9 cellular contexts compared by ENCODE assay signal in the genomic region with DNA sequence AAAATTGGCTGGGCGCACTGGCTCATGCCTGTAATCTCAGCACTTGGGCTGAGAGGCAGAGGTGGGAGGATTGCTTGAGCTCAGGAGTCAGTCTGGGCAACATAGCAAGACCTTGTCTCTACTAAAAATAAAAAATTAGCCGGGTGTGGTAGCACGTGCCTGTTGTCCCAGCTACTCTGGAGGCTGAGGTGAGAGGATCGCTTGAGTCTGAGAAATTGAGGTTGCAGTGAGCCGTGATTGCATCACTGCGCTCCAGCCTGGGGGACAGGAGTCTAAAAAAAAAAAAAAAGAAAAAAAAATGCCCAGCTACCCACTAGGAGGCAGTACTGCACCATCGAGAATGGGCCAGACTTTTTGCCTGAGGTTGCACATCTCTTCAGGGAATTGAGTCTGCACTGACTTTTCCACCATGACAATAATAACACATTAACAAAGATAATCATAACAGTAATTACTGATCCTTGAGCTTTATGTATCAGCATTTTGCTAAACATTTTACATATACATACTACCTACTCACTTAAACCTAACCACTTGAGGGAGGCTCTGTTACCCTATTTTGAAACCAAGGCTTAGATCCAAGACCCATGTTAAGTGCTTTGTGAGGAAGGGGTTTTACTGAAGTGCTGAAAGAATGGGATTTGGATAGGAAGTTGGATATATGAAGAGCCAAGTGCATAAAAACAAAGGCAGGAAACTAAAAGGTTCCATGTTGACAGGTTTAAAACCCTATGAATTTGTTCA. TPM values are rescaled to one million over a fixed set of nuclear protein-coding genes. Genes with fewer than 3 reads are reported as not detected.
DNase-seq lines count a peak whose midpoint lies in the region; ATAC-seq and TF ChIP-seq lines count a peak whose summit lies in the region.
"Had no signal": no experiment of that assay in that cellular context is flagged by ENCODE, and none has a peak within 500 bp of the region (broad histone marks: within the 10 kb centered on the region; RNA-seq: fewer than 3 reads in every experiment).

No MANE protein-coding gene starts in this region.

- WGBS in esophagus muscularis mucosa: 59% methylated on average over 7 of the region's 7 CpGs
- 33 to 34% methylated on average over 7 of the region's 7 CpGs for WGBS in aorta, 2 donors

- H3K9me3 ChIP-seq in esophagus muscularis mucosa (no peaks in the 10 kb centered on the region), aorta (ENCODE audit: control insufficient read depth, low read length) (no peaks in the 10 kb centered on the region)
- H3K9me3 ChIP-seq: HAP-1 had no signal

- H3K9me3 Mint-ChIP-seq in activated CD4-positive, alpha-beta memory T cell treated with anti-CD3 and anti-CD28 coated beads, Interleukin-2, amount 10 ng/mL, durations not matched to agents 7 days and 5 days: no peaks in the 10 kb centered on the region
- no peaks in the 10 kb centered on the region for H3K9me3 Mint-ChIP-seq in natural killer cell

- H3K36me3 Mint-ChIP-seq in activated CD4-positive, alpha-beta memory T cell treated with anti-CD3 and anti-CD28 coated beads, Interleukin-2, amount 10 ng/mL, durations not matched to agents 7 days and 5 days (ENCODE audit: low read depth): peaks cover 40% of the 10 kb centered on the region
- H3K36me3 Mint-ChIP-seq in natural killer cell: no peaks in the 10 kb centered on the region

- no peaks in the 10 kb centered on the region for H3K27me3 Mint-ChIP-seq in activated CD4-positive, alpha-beta memory T cell treated with anti-CD3 and anti-CD28 coated beads, Interleukin-2, amount 10 ng/mL, durations not matched to agents 7 days and 5 days
- H3K27me3 Mint-ChIP-seq in natural killer cell (ENCODE audit: low read depth in 2 of 2): no peaks in the 10 kb centered on the region

- POLR2A ChIA-PET in activated CD4-positive, alpha-beta memory T cell treated with anti-CD3 and anti-CD28 coated beads, Interleukin-2, amount 10 ng/mL, durations not matched to agents 7 days and 5 days (lab: Charles Lee): interaction anchor here (0.8 to 2.4 kb wide), 9 partner anchors 8 to 168 kb away, joined by 3 to 10 read pairs (median 5); partner anchors contain the start of gene CDKN1A

- TF ChIP-seq CTCF in esophagus muscularis mucosa (IDR thresholded peaks at IDR 0.05): peak; percentile 54 to 70 (median 63)
- TF ChIP-seq CTCF in natural killer cell (IDR thresholded peaks at IDR 0.05): peak; percentile 75

- H3K4me1 Mint-ChIP-seq in activated CD4-positive, alpha-beta memory T cell treated with anti-CD3 and anti-CD28 coated beads, Interleukin-2, amount 10 ng/mL, durations not matched to agents 7 days and 5 days: peaks cover 33% of the 10 kb centered on the region
- peaks cover 15 to 22% of the 10 kb centered on the region in 2 donors for H3K4me1 Mint-ChIP-seq in natural killer cell

- H3K4me1 ChIP-seq in esophagus muscularis mucosa (peaks cover 15 to 24% (median 18%) of the 10 kb centered on the region in 4 donors), aorta (ENCODE audit: control insufficient read depth in 1 of 2, insufficient read depth in 2 of 2, low read length in 2 of 2) (peaks cover 0 to 1% of the 10 kb centered on the region in 2 donors)
- H3K4me1 ChIP-seq: HAP-1 had no signal

- CTCF ChIA-PET in activated CD4-positive, alpha-beta memory T cell treated with anti-CD3 and anti-CD28 coated beads, Interleukin-2, amount 10 ng/mL, durations not matched to agents 7 days and 5 days (lab: Charles Lee): interaction anchor here (0.6 to 6.1 kb wide), 54 partner anchors 8 to 689 kb away, joined by 3 to 174 read pairs (median 4); partner anchors contain the start of genes CDKN1A and PPIL1

- peak; percentile 61 for DNase-seq in A172 (ENCODE audit: low spot score)
- peak; percentile 39 for DNase-seq in GDM1 (lab: John Stamatoyannopoulos, UW)
- DNase-seq in NCI-H2196 (lab: John Stamatoyannopoulos, UW; ENCODE audit: unreplicated experiment): peak; percentile 59
- DNase-seq in activated CD4-positive, alpha-beta memory T cell treated with anti-CD3 and anti-CD28 coated beads, Interleukin-2, amount 10 ng/mL, durations not matched to agents 7 days and 5 days: peak; percentile 50
- DNase-seq in esophagus muscularis mucosa (ENCODE audit: extremely low spot score): no peak
- DNase-seq in natural killer cell: peak; percentile 34
- peak in 1 of 2 donors; percentile 61 for DNase-seq in aorta
- DNase-seq in GOT3 (lab: John Stamatoyannopoulos, UW): no peak

- H3K27me3 ChIP-seq in esophagus muscularis mucosa (no peaks in the 10 kb centered on the region), aorta (ENCODE audit: control insufficient read depth in 1 of 2, insufficient read depth in 2 of 2, low read length in 1 of 2) (no peaks in the 10 kb centered on the region)

- H3K4me3 ChIP-seq in esophagus muscularis mucosa (no peak overlapping the region), aorta (ENCODE audit: low read length in 2 of 2) (no peak overlapping the region)
- H3K4me3 ChIP-seq: HAP-1 had no signal

- TF ChIP-seq POLR2A in esophagus muscularis mucosa (IDR thresholded peaks at IDR 0.05; ENCODE audit: low read depth): no peak

- H3K4me3 Mint-ChIP-seq in activated CD4-positive, alpha-beta memory T cell treated with anti-CD3 and anti-CD28 coated beads, Interleukin-2, amount 10 ng/mL, durations not matched to agents 7 days and 5 days: no peak overlapping the region
- H3K4me3 Mint-ChIP-seq in natural killer cell: no peak overlapping the region

- intact Hi-C loops in esophagus muscularis mucosa (cut with DNase I): no loop called here
- intact Hi-C loops in natural killer cell (cut with micrococcal nuclease): loop anchor here (2.0 to 10.0 kb wide), 3 partner anchors 66 to 170 kb away; no protein-coding TSS in a partner anchor
- intact Hi-C loops in aorta (cut with DNase I): loop anchor here in 1 of 2 donors (2.0 to 5.0 kb wide), 2 partner anchors 117 to 144 kb away; no protein-coding TSS in a partner anchor

- H3K27ac Mint-ChIP-seq in activated CD4-positive, alpha-beta memory T cell treated with anti-CD3 and anti-CD28 coated beads, Interleukin-2, amount 10 ng/mL, durations not matched to agents 7 days and 5 days: peak overlapping the region; percentile 12
- peak overlapping the region; percentile 74 to 88 for H3K27ac Mint-ChIP-seq in natural killer cell

- H3K27ac ChIP-seq in esophagus muscularis mucosa (replicated peaks in 1 of 4) (peak overlapping the region in 1 of 4 donors; percentile 52), aorta (ENCODE audit: low read depth in 1 of 2, low read length in 2 of 2) (no peak overlapping the region)

- H3K36me3 ChIP-seq in esophagus muscularis mucosa: peaks cover 13 to 39% (median 30%) of the 10 kb centered on the region in 4 donors
- peaks cover 3 to 5% of the 10 kb centered on the region in 2 donors for H3K36me3 ChIP-seq in aorta (ENCODE audit: control insufficient read depth in 1 of 2, insufficient read depth in 2 of 2, low read length in 1 of 2)

- ATAC-seq in natural killer cell (peak; percentile 76 to 92 (median 85)), aorta (ENCODE audit: low FRiP score) (peak; percentile 77)

- TF ChIP-seq EP300 in esophagus muscularis mucosa (IDR thresholded peaks at IDR 0.05): no peak

RNA-seq across cellular contexts. Expression of gene SRSF3, which starts 21.0 kb away (rescaled TPM):
- 238 and 255 TPM in 2 replicates for total RNA-seq in A172 (2014; rRNA removed; shearing (Covaris generic))
- 100 to 1,000 TPM; 384 to 385 TPM for total RNA-seq in activated CD4-positive, alpha-beta memory T cell treated with anti-CD3 and anti-CD28 coated beads, Interleukin-2, amount 10 ng/mL, durations not matched to agents 7 days and 5 days
- total RNA-seq in esophagus muscularis mucosa: 100 to 1,000 TPM; 149 to 226 (median 180) TPM
- 100 to 1,000 TPM; 445 to 526 (median 447) TPM for total RNA-seq in natural killer cell
- 100 to 1,000 TPM; 190 to 197 TPM for total RNA-seq in aorta
- 100 to 1,000 TPM; 160 to 193 TPM for polyA plus RNA-seq in aorta

Comparison
In these comparisons a context has a peak if more than half of its experiments do, and no peak if none do; other contexts are left out.
1. DNase-seq: peak in A172 (single experiment), GDM1 (single experiment), NCI-H2196 (single experiment), activated CD4-positive, alpha-beta memory T cell treated with anti-CD3 and anti-CD28 coated beads, Interleukin-2, amount 10 ng/mL, durations not matched to agents 7 days and 5 days (single experiment) and natural killer cell (single experiment); none in esophagus muscularis mucosa (single experiment) and GOT3 (single experiment).